In the genomic region with DNA sequence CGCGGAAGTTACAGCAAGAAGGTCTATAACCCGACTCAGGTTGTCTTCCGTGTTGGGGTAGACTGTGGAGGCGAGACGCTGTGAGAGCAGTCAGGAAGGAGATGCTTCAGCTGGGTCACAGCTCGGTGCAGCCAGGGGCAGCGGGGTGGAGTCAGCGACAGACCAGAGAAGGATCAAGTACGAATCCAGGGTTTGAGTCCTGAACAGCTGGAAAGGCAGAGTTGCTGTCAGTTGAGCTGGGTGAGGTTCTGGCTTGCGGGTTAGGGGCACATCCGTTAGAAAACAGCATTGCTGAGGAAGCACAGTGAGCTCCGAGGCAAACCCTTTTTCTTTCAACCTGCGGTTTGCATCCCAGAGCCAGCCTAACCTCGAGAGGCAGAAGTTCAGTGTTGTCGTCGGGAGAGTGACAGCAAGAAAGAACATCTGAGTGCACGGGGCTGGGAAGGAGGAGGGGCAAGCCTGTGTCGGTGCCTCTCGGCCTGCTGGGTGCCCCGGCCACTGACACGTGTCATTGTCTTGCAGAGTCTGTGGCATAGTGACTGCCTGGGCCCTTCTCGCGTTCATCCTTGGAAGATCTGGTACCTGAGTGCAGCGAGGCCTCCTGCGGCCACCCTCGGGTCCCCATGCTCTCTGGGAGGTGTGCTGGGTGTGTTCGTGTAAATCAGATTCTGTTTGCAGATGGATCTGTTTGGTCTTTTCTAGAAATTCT, we compare ENCODE assay signal across 8 cellular contexts. TPM values are rescaled to one million over a fixed set of nuclear protein-coding genes. Genes with fewer than 3 reads are reported as not detected.
A peak's percentile ranks its signal among the peaks of the same experiment; 100 is the strongest.
DNase-seq lines count a peak whose midpoint lies in the region; ATAC-seq, FAIRE-seq and TF ChIP-seq lines count a peak whose summit lies in the region.

No MANE protein-coding gene starts in this region.

- H2BK15ac ChIP-seq in H1 (ENCODE audit: low read length), result no peak overlapping the region

- H3K27me3 ChIP-seq in SU-DHL-6 (ENCODE audit: low read length) (no peaks in the 10 kb centered on the region), H1 (replicated peaks in 1 of 4; ENCODE audit: control insufficient read depth in 3 of 4, extremely low read depth in 1 of 4, insufficient read depth in 3 of 4, low read length in 3 of 4) (no peaks in the 10 kb centered on the region), HAP-1 (ENCODE audit: low read depth) (no peaks in the 10 kb centered on the region)

- H3K4me3 ChIP-seq in SU-DHL-6 (ENCODE audit: insufficient read depth, low read length, poor library complexity, severe bottlenecking), result no peak overlapping the region
- no peak overlapping the region for H3K4me3 ChIP-seq in H1 (ENCODE audit: extremely low read depth in 1 of 4, insufficient read depth in 2 of 4, low read depth in 3 of 4, low read length in 4 of 4)
- no peak overlapping the region for H3K4me3 ChIP-seq in HAP-1

- TF ChIP-seq POLR2A in H1 (IDR thresholded peaks at IDR 0.05; ENCODE audit: control extremely low read depth in 1 of 2, low read depth in 2 of 2, low read length in 2 of 2), result no peak

- POLR2A ChIA-PET in H1 (lab: Charles Lee; ENCODE audit: partially characterized antibody), result interaction anchor here (0.6 to 1.2 kb wide), 5 partner anchors 12 to 30 kb away, joined by 3 read pairs; a partner anchor contains a TSS

- H3K4me2 ChIP-seq in SU-DHL-6 (ENCODE audit: low read depth, low read length, poor library complexity, severe bottlenecking), result peak overlapping the region; percentile 32
- no peak overlapping the region; a peak in 1 of 4 replicates for H3K4me2 ChIP-seq in H1 (ENCODE audit: insufficient read depth in 1 of 2, low read depth in 2 of 2, low read length in 2 of 2)

- CTCF ChIA-PET in H1 (lab: Charles Lee; ENCODE audit: partially characterized antibody), result interaction anchor here (1.0 to 1.4 kb wide), 2 partner anchors 8 to 27 kb away, joined by 3 to 4 read pairs; no protein-coding TSS in a partner anchor

- H4K8ac ChIP-seq in H1 (ENCODE audit: extremely low read depth, insufficient read depth, low read length), result no peak overlapping the region

- no peak for FAIRE-seq in H1 (lab: Jason Lieb, UNC)

- H3K79me1 ChIP-seq in H1 (ENCODE audit: low read depth, low read length), result no peaks in the 10 kb centered on the region

- no peak overlapping the region for H2AK5ac ChIP-seq in H1 (ENCODE audit: low read depth, low read length)

- H3K9me3 ChIP-seq in SU-DHL-6 (ENCODE audit: insufficient read depth, low read length) (no peaks in the 10 kb centered on the region), H1 (ENCODE audit: insufficient read depth in 2 of 2, low read depth in 1 of 2, low read length in 1 of 2) (no peaks in the 10 kb centered on the region), HAP-1 (no peaks in the 10 kb centered on the region)

- H2BK12ac ChIP-seq in H1 (ENCODE audit: low read depth, low read length), result peak overlapping the region; percentile 63; the same call in 1 of the 2 replicates

- peak; percentile 9 for DNase-seq in NCI-H510A (lab: John Stamatoyannopoulos, UW)
- DNase-seq in NCI-H510A treated with DMSO at 0.1 percent for 48 hours (lab: John Stamatoyannopoulos, UW), result no peak
- no peak for DNase-seq in H1 (ENCODE audit: low read depth in 1 of 2, low spot score in 2 of 2)
- peak; percentile 25 for DNase-seq in stimulated activated naive CD8-positive, alpha-beta T cell treated with anti-CD3 and anti-CD28 coated beads, Interleukin-15, Interleukin-2, amounts not matched to agents 100 U/mL and 50 U/mL, for 24 hours
- DNase-seq in HAP-1 (ENCODE audit: low spot score in 2 of 2), result no peak
- DNase-seq in Right ventricle myocardium inferior (ENCODE audit: missing footprints), result no peak

- TF ChIP-seq CTCF in SU-DHL-6 (IDR thresholded peaks at IDR 0.05; ENCODE audit: insufficient read depth, low read length, poor library complexity, severe bottlenecking), result no peak
- no peak for TF ChIP-seq CTCF in H1 (IDR thresholded peaks at IDR 0.05; ENCODE audit: control extremely low read depth in 1 of 3, insufficient read depth in 1 of 3, low read depth in 1 of 3, low read length in 3 of 3)

- no peak overlapping the region for H3K18ac ChIP-seq in H1 (ENCODE audit: extremely low read depth, low read length)

- TF ChIP-seq RAD21 in H1 (IDR thresholded peaks at IDR 0.05 in 1 of 2, conservative IDR thresholded peaks at IDR 0.05 in 1 of 2; ENCODE audit: low read depth in 2 of 2, low read length in 2 of 2), result no peak

- no peak overlapping the region for H3K27ac ChIP-seq in SU-DHL-6 (ENCODE audit: low read depth, low read length)
- no peak overlapping the region for H3K27ac ChIP-seq in H1 (ENCODE audit: low read depth, low read length)

- no peak overlapping the region for H3K23ac ChIP-seq in H1 (ENCODE audit: insufficient read length)

- H2BK5ac ChIP-seq in H1 (ENCODE audit: low read depth, low read length), result peak overlapping the region; percentile 32; the same call in 1 of the 2 replicates

- no peak overlapping the region for H2BK120ac ChIP-seq in H1 (replicated peaks; ENCODE audit: low read depth, low read length)

- H3K9ac ChIP-seq in SU-DHL-6 (ENCODE audit: low read length) (no peak overlapping the region), H1 (replicated peaks in 1 of 4; ENCODE audit: extremely low read depth in 1 of 4, low read depth in 3 of 4, low read length in 3 of 4) (no peak overlapping the region)

- peak overlapping the region; percentile 50 for H2AFZ ChIP-seq in SU-DHL-6 (ENCODE audit: low read depth, low read length, severe bottlenecking)
- no peak overlapping the region for H2AFZ ChIP-seq in H1 (ENCODE audit: low read length)

- H4K91ac ChIP-seq in H1 (replicated peaks; ENCODE audit: insufficient read length, low read length), result no peak overlapping the region

- TF ChIP-seq EP300 in H1 (IDR thresholded peaks at IDR 0.05; ENCODE audit: borderline replicate concordance in 1 of 2, low read depth in 2 of 2, low read length in 2 of 2), result no peak

- H3K36me3 ChIP-seq in SU-DHL-6 (ENCODE audit: low read length) (no peaks in the 10 kb centered on the region), H1 (ENCODE audit: control insufficient read depth in 2 of 4, insufficient read depth in 4 of 4, low read length in 3 of 4) (no peaks in the 10 kb centered on the region), HAP-1 (replicated peaks) (no peaks in the 10 kb centered on the region)

- ATAC-seq in stimulated activated naive CD8-positive, alpha-beta T cell treated with anti-CD3 and anti-CD28 coated beads, Interleukin-15, Interleukin-2, amounts not matched to agents 100 U/mL and 50 U/mL, for 24 hours, result peak; percentile 40
- ATAC-seq in HG03139 (IDR thresholded peaks at IDR 0.05; ENCODE audit: unreplicated experiment), result no peak
- ATAC-seq in Right ventricle myocardium inferior, result no peak

- H3F3A ChIP-seq in SU-DHL-6 (ENCODE audit: insufficient read depth), result no peaks in the 10 kb centered on the region

- H4K20me1 ChIP-seq in SU-DHL-6 (ENCODE audit: low read depth, low read length) (no peaks in the 10 kb centered on the region), H1 (replicated peaks in 1 of 2; ENCODE audit: control insufficient read depth in 1 of 2, insufficient read depth in 2 of 2, low read length in 2 of 2) (peaks cover 0 to 2% of the 10 kb centered on the region in 2 experiments)

- WGBS in H1 (ENCODE audit: extremely low coverage in 1 of 2, insufficient coverage in 1 of 2, insufficient read length in 1 of 2, insufficient replicate concordance in 2 of 2, low coverage in 1 of 2, low lambda C conversion rate in 2 of 2, missing lambda C conversion rate in 1 of 2), 2 experiments, result 77% methylated on average over 28 of the region's 28 CpGs; no CpG with 5 or more reads in 1 of the 2 experiments

- no peaks in the 10 kb centered on the region for H3K79me2 ChIP-seq in SU-DHL-6 (ENCODE audit: insufficient read depth, low read length)
- H3K79me2 ChIP-seq in H1 (ENCODE audit: control insufficient read depth in 1 of 2, insufficient read depth in 2 of 2, low read length in 2 of 2), result no peaks in the 10 kb centered on the region

- H3K4me1 ChIP-seq in H1 (replicated peaks in 1 of 4; ENCODE audit: control insufficient read depth in 3 of 4, insufficient read depth in 4 of 4, low read length in 3 of 4), result peaks cover 0 to 11% (median 5%) of the 10 kb centered on the region in 4 experiments; a peak in 5 of 7 replicates
- H3K4me1 ChIP-seq in HAP-1, result no peaks in the 10 kb centered on the region

- intact Hi-C loops in Right ventricle myocardium inferior (cut with DNase I), result no loop called here

- no peaks in the 10 kb centered on the region for H3K9me2 ChIP-seq in SU-DHL-6 (replicated peaks; ENCODE audit: insufficient read depth, low read length)

- no peak overlapping the region for H3K4ac ChIP-seq in H1 (replicated peaks; ENCODE audit: insufficient read length, low read depth, low read length)

- no peak overlapping the region for H3K14ac ChIP-seq in H1 (ENCODE audit: insufficient read length)

- no peak overlapping the region for H3K56ac ChIP-seq in H1 (replicated peaks; ENCODE audit: insufficient read length, low read depth, low read length)

- no peak overlapping the region for H4K5ac ChIP-seq in H1 (ENCODE audit: insufficient read length, low read depth, low read length)

- H3K23me2 ChIP-seq in H1 (ENCODE audit: low read depth, low read length), result no peaks in the 10 kb centered on the region

- in situ Hi-C loops in HAP-1 (cut with MboI; ENCODE audit: low sequenced_read_pairs), result no loop called here

- no peak overlapping the region; the same call in 1 of the 2 replicates for H2BK20ac ChIP-seq in H1 (ENCODE audit: low read length)

RNA-seq across cellular contexts. Expression of a gene that starts 20.0 kb away (rescaled TPM):
- 0.34 and 0.44 TPM in 2 replicates for total RNA-seq in H1 (2021; fragmentation: NEBNext Ultra II Directional; extraction: Animal tissue kit (Norgen Biotek cat#: 25700))
- 0.09 and 0.15 TPM in 2 replicates for polyA plus RNA-seq in H1 (2011; rRNA removed)
- polyA plus RNA-seq in H1 (2011; cell fraction: cytosol; rRNA removed), result 0.17 TPM
- polyA plus RNA-seq in H1 (2011; cell fraction: nucleus; rRNA removed), result 0.23 TPM
- 0.16 to 0.25 TPM (median 0.19 TPM) in 3 of 4 replicates, not detected in the other for polyA plus RNA-seq in H1 (2012, experiment 1 of 2)
- not detected for polyA plus RNA-seq in H1 (2012, experiment 2 of 2)
- 0.10 TPM for polyA plus RNA-seq in H1 (2013, experiment 1 of 2)
- 0.15 TPM for polyA plus RNA-seq in H1 (2013, experiment 2 of 2)
- not detected in 2 replicates for polyA minus RNA-seq in H1 (2011; rRNA and poly(A)+ RNA removed)
- not detected for polyA minus RNA-seq in H1 (2011; cell fraction: cytosol; rRNA and poly(A)+ RNA removed)
- polyA minus RNA-seq in H1 (2011; cell fraction: nucleus; rRNA and poly(A)+ RNA removed), result not detected
- total RNA-seq in Right ventricle myocardium inferior, result 0.32 TPM

RNA-seq across cellular contexts. Expression of a gene that starts 29.8 kb away (rescaled TPM):
- total RNA-seq in H1 (2021; fragmentation: NEBNext Ultra II Directional; extraction: Animal tissue kit (Norgen Biotek cat#: 25700)), result 79.8 and 83.4 TPM in 2 replicates
- polyA plus RNA-seq in H1 (2011; rRNA removed), result 45.0 and 58.7 TPM in 2 replicates
- polyA plus RNA-seq in H1 (2011; cell fraction: cytosol; rRNA removed), result 84.0 TPM
- 37.1 TPM for polyA plus RNA-seq in H1 (2011; cell fraction: nucleus; rRNA removed)
- polyA plus RNA-seq in H1 (2012, experiment 1 of 2), result 65.6 to 85.6 TPM (median 74.6 TPM) in 4 replicates
- polyA plus RNA-seq in H1 (2012, experiment 2 of 2), result 43.5 TPM
- 68.9 TPM for polyA plus RNA-seq in H1 (2013, experiment 1 of 2)
- polyA plus RNA-seq in H1 (2013, experiment 2 of 2), result 73.2 TPM
- polyA minus RNA-seq in H1 (2011; rRNA and poly(A)+ RNA removed), result 24.2 and 28.2 TPM in 2 replicates
- polyA minus RNA-seq in H1 (2011; cell fraction: cytosol; rRNA and poly(A)+ RNA removed), result 13.1 TPM
- polyA minus RNA-seq in H1 (2011; cell fraction: nucleus; rRNA and poly(A)+ RNA removed), result 20.7 TPM
- total RNA-seq in Right ventricle myocardium inferior, result 69.8 TPM

RNA-seq across cellular contexts. Expression of a gene that starts 30.7 kb away (rescaled TPM):
- 331 and 348 TPM in 2 replicates for total RNA-seq in H1 (2021; fragmentation: NEBNext Ultra II Directional; extraction: Animal tissue kit (Norgen Biotek cat#: 25700))
- 117 and 138 TPM in 2 replicates for polyA plus RNA-seq in H1 (2011; rRNA removed)
- 177 TPM for polyA plus RNA-seq in H1 (2011; cell fraction: cytosol; rRNA removed)
- 243 TPM for polyA plus RNA-seq in H1 (2011; cell fraction: nucleus; rRNA removed)
- 298 to 400 TPM (median 371 TPM) in 4 replicates for polyA plus RNA-seq in H1 (2012, experiment 1 of 2)
- 55.7 TPM for polyA plus RNA-seq in H1 (2012, experiment 2 of 2)
- polyA plus RNA-seq in H1 (2013, experiment 1 of 2), result 155 TPM
- polyA plus RNA-seq in H1 (2013, experiment 2 of 2), result 149 TPM
- 187 and 237 TPM in 2 replicates for polyA minus RNA-seq in H1 (2011; rRNA and poly(A)+ RNA removed)
- 355 TPM for polyA minus RNA-seq in H1 (2011; cell fraction: cytosol; rRNA and poly(A)+ RNA removed)
- polyA minus RNA-seq in H1 (2011; cell fraction: nucleus; rRNA and poly(A)+ RNA removed), result 228 TPM
- total RNA-seq in Right ventricle myocardium inferior, result 170 TPM

RNA-seq across cellular contexts. Expression of a gene that starts 58.2 kb away (rescaled TPM):
- 166 and 175 TPM in 2 replicates for total RNA-seq in H1 (2021; fragmentation: NEBNext Ultra II Directional; extraction: Animal tissue kit (Norgen Biotek cat#: 25700))
- 40.9 and 61.6 TPM in 2 replicates for polyA plus RNA-seq in H1 (2011; rRNA removed)
- 86.3 TPM for polyA plus RNA-seq in H1 (2011; cell fraction: cytosol; rRNA removed)
- polyA plus RNA-seq in H1 (2011; cell fraction: nucleus; rRNA removed), result 37.8 TPM
- 124 to 172 TPM (median 138 TPM) in 4 replicates for polyA plus RNA-seq in H1 (2012, experiment 1 of 2)
- 29.5 TPM for polyA plus RNA-seq in H1 (2012, experiment 2 of 2)
- 106 TPM for polyA plus RNA-seq in H1 (2013, experiment 1 of 2)
- polyA plus RNA-seq in H1 (2013, experiment 2 of 2), result 107 TPM
- polyA minus RNA-seq in H1 (2011; rRNA and poly(A)+ RNA removed), result 95.2 and 95.6 TPM in 2 replicates
- 44.3 TPM for polyA minus RNA-seq in H1 (2011; cell fraction: cytosol; rRNA and poly(A)+ RNA removed)
- 48.1 TPM for polyA minus RNA-seq in H1 (2011; cell fraction: nucleus; rRNA and poly(A)+ RNA removed)
- 5.2 TPM for total RNA-seq in Right ventricle myocardium inferior

Comparison
In these comparisons a context has a peak if more than half of its experiments do, and no peak if none do; other contexts are left out.
1. DNase-seq: peak in NCI-H510A (single experiment) and stimulated activated naive CD8-positive, alpha-beta T cell treated with anti-CD3 and anti-CD28 coated beads, Interleukin-15, Interleukin-2, amounts not matched to agents 100 U/mL and 50 U/mL, for 24 hours (single experiment); none in NCI-H510A treated with DMSO at 0.1 percent for 48 hours (single experiment), H1 (0 of 2), HAP-1 (0 of 2) and Right ventricle myocardium inferior (single experiment).